Comparison of ENCODE assay signal across 8 cellular contexts in genomic region chr11:110712643-110713468, GRCh38. TPM values are rescaled to one million over a fixed set of nuclear protein-coding genes. Genes with fewer than 3 reads are reported as not detected.
DNase-seq lines count a peak whose midpoint lies in the region; ATAC-seq, FAIRE-seq and TF ChIP-seq lines count a peak whose summit lies in the region.

No MANE protein-coding gene starts in this region.

- H3K4me3 ChIP-seq in SK-N-SH (ENCODE audit: low read depth in 2 of 2, low read length in 1 of 2) = peak overlapping the region; percentile 58 to 64
- H3K4me3 ChIP-seq in mesodermal cell (ENCODE audit: extremely low read depth, insufficient read depth, low read length, poor library complexity, severe bottlenecking) = peak overlapping the region; percentile 50
- H3K4me3 ChIP-seq in thymus (ENCODE audit: low read length) = peak overlapping the region; percentile 49

- peak; percentile 64 for TF ChIP-seq RAD21 in SK-N-SH (IDR thresholded peaks at IDR 0.05; ENCODE audit: low read length)

- H3F3A ChIP-seq in SK-N-SH (replicated peaks; ENCODE audit: insufficient read depth) = no peaks in the 10 kb centered on the region

- no peaks in the 10 kb centered on the region for H3K36me3 ChIP-seq in SK-N-SH (replicated peaks in 1 of 2; ENCODE audit: control insufficient read depth in 1 of 2, insufficient read depth in 2 of 2, low read length in 1 of 2)
- no peaks in the 10 kb centered on the region for H3K36me3 ChIP-seq in mesodermal cell (ENCODE audit: control insufficient read depth, insufficient read depth, low read length)
- no peaks in the 10 kb centered on the region for H3K36me3 ChIP-seq in thymus (ENCODE audit: control insufficient read depth, insufficient read depth)

- no peaks in the 10 kb centered on the region for H4K20me1 ChIP-seq in SK-N-SH (ENCODE audit: insufficient read depth)

- H3K79me2 ChIP-seq in SK-N-SH (ENCODE audit: insufficient read depth) = no peaks in the 10 kb centered on the region

- TF ChIP-seq CTCF in 22Rv1 (IDR thresholded peaks at IDR 0.05) = no peak
- TF ChIP-seq CTCF in GM13977 (IDR thresholded peaks at IDR 0.05; ENCODE audit: extremely low read depth, insufficient read depth, missing control alignments) = peak; percentile 10
- TF ChIP-seq CTCF in SK-N-SH (IDR thresholded peaks at IDR 0.05) = no peak

- no peak overlapping the region for H3K9ac ChIP-seq in SK-N-SH

- peak overlapping the region; percentile 61 for H3K27ac ChIP-seq in 22Rv1
- H3K27ac ChIP-seq in SK-N-SH (ENCODE audit: low read depth in 2 of 2, low read length in 1 of 2) = peak overlapping the region in 1 of 2 experiments; percentile 36; a peak in 2 of 4 replicates
- no peak overlapping the region for H3K27ac ChIP-seq in mesodermal cell (ENCODE audit: low read depth, low read length, severe bottlenecking)
- no peak overlapping the region for H3K27ac ChIP-seq in thymus (ENCODE audit: low read depth)

- DNase-seq in GM13977 (ENCODE audit: low spot score) = peak; percentile 16
- peak; percentile 69 for DNase-seq in SK-N-SH
- no peak for DNase-seq in GF-D8 (lab: John Stamatoyannopoulos, UW)

- POLR2A ChIA-PET in SK-N-SH (lab: Yijun Ruan, JAX) = no interaction called here

- peak; percentile 35 for FAIRE-seq in endometrium (lab: Jason Lieb, UNC)

- H2AFZ ChIP-seq in SK-N-SH (ENCODE audit: low read depth) = peak overlapping the region; percentile 88; the same call in 1 of the 2 replicates

- H3K9me3 ChIP-seq in SK-N-SH = no peaks in the 10 kb centered on the region
- H3K9me3 ChIP-seq in mesodermal cell (ENCODE audit: control insufficient read depth, low read length) = no peaks in the 10 kb centered on the region
- peaks cover 1% of the 10 kb centered on the region for H3K9me3 ChIP-seq in thymus (ENCODE audit: control insufficient read depth)

- H3K27me3 ChIP-seq in SK-N-SH (ENCODE audit: insufficient read depth) (no peaks in the 10 kb centered on the region; the same call in 1 of the 2 replicates), thymus (ENCODE audit: control insufficient read depth, insufficient read depth) (peaks cover 42% of the 10 kb centered on the region)

- no peak for TF ChIP-seq EP300 in SK-N-SH (IDR thresholded peaks at IDR 0.05; ENCODE audit: borderline replicate concordance in 1 of 2, low read depth in 1 of 2, low read length in 1 of 2)

- CTCF ChIA-PET in SK-N-SH (lab: Yijun Ruan, JAX) = interaction anchor here (0.6 to 2.0 kb wide), 9 partner anchors 17 to 519 kb away, joined by 3 to 10 read pairs (median 3); no protein-coding TSS in a partner anchor

- peak; percentile 24 for ATAC-seq in HG03103 (IDR thresholded peaks at IDR 0.05; ENCODE audit: low read depth, unreplicated experiment)

- peaks cover 0 to 19% of the 10 kb centered on the region in 2 experiments; a peak in 2 of 4 replicates for H3K4me1 ChIP-seq in SK-N-SH (ENCODE audit: control insufficient read depth in 1 of 2, insufficient read depth in 2 of 2, low read depth in 1 of 2, low read length in 1 of 2)
- H3K4me1 ChIP-seq in mesodermal cell (ENCODE audit: control insufficient read depth, insufficient read depth, low read length, poor library complexity, severe bottlenecking) = peaks cover 5% of the 10 kb centered on the region
- peaks cover 6% of the 10 kb centered on the region for H3K4me1 ChIP-seq in thymus (ENCODE audit: control insufficient read depth, insufficient read depth, low read length)

- 17% methylated on average over 19 of the region's 52 CpGs for WGBS in SK-N-SH (ENCODE audit: low lambda C conversion rate)
- WGBS in mesodermal cell (ENCODE audit: insufficient coverage in 2 of 2), 2 experiments = 3 to 5% methylated on average over 34 to 39 of the region's 52 CpGs
- 2% methylated on average over 52 of the region's 52 CpGs for WGBS in thymus

- in situ Hi-C loops in GM13977 (cut with MboI; ENCODE audit: low pct_unique_long_range_greater_than_20kb, low sequenced_read_pairs, unreplicated experiment) = no loop called here

- H3K9me2 ChIP-seq in SK-N-SH = no peaks in the 10 kb centered on the region

- H3K4me2 ChIP-seq in SK-N-SH = peak overlapping the region; percentile 92

TF ChIP-seq in SK-N-SH, 30 proteins besides CTCF, POLR2A, EP300 and RAD21:
- TF ChIP-seq PBX3 (IDR thresholded peaks at IDR 0.05) (no peak), TCF12 (IDR thresholded peaks at IDR 0.05) (no peak), YY1 (IDR thresholded peaks at IDR 0.05; ENCODE audit: low read depth) (no peak), GATA2 (CRISPR knock-in tag; IDR thresholded peaks at IDR 0.05) (no peak), TEAD4 (IDR thresholded peaks at IDR 0.05; ENCODE audit: borderline replicate concordance, insufficient read depth) (no peak), IRF3 (IDR thresholded peaks at IDR 0.05; ENCODE audit: low read depth, low read length) (no peak), NRF1 (IDR thresholded peaks at IDR 0.05; ENCODE audit: low read depth, low read length) (no peak), EZH2phosphoT487 (IDR thresholded peaks at IDR 0.05; ENCODE audit: borderline replicate concordance, low read depth) (no peak), SMC3 (IDR thresholded peaks at IDR 0.05; ENCODE audit: low read depth, low read length) (peak; percentile 41)

RNA-seq across cellular contexts. Expression of gene ARHGAP20, which starts 0.6 kb away (rescaled TPM):
- 0.76 and 0.78 TPM in 2 replicates for polyA plus RNA-seq in SK-N-SH (2012; rRNA removed)
- polyA plus RNA-seq in SK-N-SH (2012; cell fraction: cytosol; rRNA removed) = 0.80 TPM in 2 replicates
- polyA plus RNA-seq in SK-N-SH (2012; cell fraction: nucleus; rRNA removed) = 1.3 and 2.1 TPM in 2 replicates
- polyA plus RNA-seq in mesodermal cell (2013, experiment 1 of 2) = 0.07 TPM
- polyA plus RNA-seq in mesodermal cell (2013, experiment 2 of 2) = 0.15 TPM
- 1.3 TPM for polyA plus RNA-seq in thymus
